ENCODE assay signal across 18 cellular contexts in the genomic region with DNA sequence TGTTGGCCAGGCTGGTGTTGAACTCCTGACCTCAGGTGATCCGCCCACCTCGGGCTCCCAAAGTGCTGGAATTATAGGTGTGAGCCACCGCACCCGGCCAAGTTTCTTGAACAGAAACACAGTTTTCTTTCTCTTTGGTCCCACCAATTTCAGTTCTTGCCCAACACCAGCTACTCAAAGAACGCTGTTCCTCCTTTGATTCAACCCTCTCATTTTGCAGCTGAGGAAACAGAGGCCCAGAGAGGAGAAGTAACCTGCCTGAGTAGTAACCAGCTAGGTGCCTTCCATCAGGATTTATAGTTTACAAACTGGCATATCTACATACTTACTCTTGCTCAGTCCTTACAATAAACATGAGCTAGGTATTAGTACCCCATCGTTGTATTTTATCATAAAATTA.
"Had no signal": no experiment of that assay in that cellular context is flagged by ENCODE, and none has a peak within 500 bp of the region (broad histone marks: within the 10 kb centered on the region; RNA-seq: fewer than 3 reads in every experiment).

No MANE protein-coding gene starts in this region.

- ATAC-seq: left cardiac atrium; lower lobe of right lung; psoas muscle; sciatic nerve; stimulated activated naive B cell treated with anti-CD40 and anti-IgM and Interleukin-4, amounts not matched to agents 10 μg/mL and 1 μg/mL and 100 μg/mL, for 72 hours had no signal

- H3K4me3 ChIP-seq: dorsolateral prefrontal cortex, hepatocyte, left ventricle myocardium inferior, lower lobe of right lung, psoas muscle, suprapubic skin, thyroid gland had no signal

- H3K27ac ChIP-seq: dorsolateral prefrontal cortex, hepatocyte, left ventricle myocardium inferior, lower lobe of right lung, parathyroid adenoma, psoas muscle, suprapubic skin, thyroid gland had no signal

- H3K27me3 ChIP-seq: hepatocyte, thyroid gland had no signal

- DNase-seq: cortex of kidney; dorsolateral prefrontal cortex; effector CD8-positive, alpha-beta T cell; foreskin melanocyte; head of caudate nucleus; kidney; left cardiac atrium; left ventricle myocardium inferior; lower lobe of right lung; psoas muscle; stimulated activated CD4-positive, alpha-beta T cell treated with anti-CD3 and anti-CD28 coated beads, Interleukin-2, amount 100 ng/mL, for 24 hours; stimulated activated CD4-positive, alpha-beta T cell treated with anti-CD3 and anti-CD28 coated beads, Interleukin-4, amount 100 ng/mL, for 4 hours; stimulated activated naive B cell treated with anti-CD40 and anti-IgM and Interleukin-4, amounts not matched to agents 10 μg/mL and 1 μg/mL and 100 μg/mL, for 72 hours; thyroid gland had no signal
